Comparison of ENCODE assay signal across 1 cellular context in genomic region chr5:96129276-96129675, GRCh38.
TF ChIP-seq lines count a peak whose summit lies in the region.

No MANE protein-coding gene starts in this region.

TF ChIP-seq in WTC11, 78 proteins besides CTCF, POLR2A, EP300 and RAD21 (continued from another document):
- no peak for TF ChIP-seq JUN (CRISPR knock-in tag; IDR thresholded peaks at IDR 0.05)
- TF ChIP-seq, protein P1, sequence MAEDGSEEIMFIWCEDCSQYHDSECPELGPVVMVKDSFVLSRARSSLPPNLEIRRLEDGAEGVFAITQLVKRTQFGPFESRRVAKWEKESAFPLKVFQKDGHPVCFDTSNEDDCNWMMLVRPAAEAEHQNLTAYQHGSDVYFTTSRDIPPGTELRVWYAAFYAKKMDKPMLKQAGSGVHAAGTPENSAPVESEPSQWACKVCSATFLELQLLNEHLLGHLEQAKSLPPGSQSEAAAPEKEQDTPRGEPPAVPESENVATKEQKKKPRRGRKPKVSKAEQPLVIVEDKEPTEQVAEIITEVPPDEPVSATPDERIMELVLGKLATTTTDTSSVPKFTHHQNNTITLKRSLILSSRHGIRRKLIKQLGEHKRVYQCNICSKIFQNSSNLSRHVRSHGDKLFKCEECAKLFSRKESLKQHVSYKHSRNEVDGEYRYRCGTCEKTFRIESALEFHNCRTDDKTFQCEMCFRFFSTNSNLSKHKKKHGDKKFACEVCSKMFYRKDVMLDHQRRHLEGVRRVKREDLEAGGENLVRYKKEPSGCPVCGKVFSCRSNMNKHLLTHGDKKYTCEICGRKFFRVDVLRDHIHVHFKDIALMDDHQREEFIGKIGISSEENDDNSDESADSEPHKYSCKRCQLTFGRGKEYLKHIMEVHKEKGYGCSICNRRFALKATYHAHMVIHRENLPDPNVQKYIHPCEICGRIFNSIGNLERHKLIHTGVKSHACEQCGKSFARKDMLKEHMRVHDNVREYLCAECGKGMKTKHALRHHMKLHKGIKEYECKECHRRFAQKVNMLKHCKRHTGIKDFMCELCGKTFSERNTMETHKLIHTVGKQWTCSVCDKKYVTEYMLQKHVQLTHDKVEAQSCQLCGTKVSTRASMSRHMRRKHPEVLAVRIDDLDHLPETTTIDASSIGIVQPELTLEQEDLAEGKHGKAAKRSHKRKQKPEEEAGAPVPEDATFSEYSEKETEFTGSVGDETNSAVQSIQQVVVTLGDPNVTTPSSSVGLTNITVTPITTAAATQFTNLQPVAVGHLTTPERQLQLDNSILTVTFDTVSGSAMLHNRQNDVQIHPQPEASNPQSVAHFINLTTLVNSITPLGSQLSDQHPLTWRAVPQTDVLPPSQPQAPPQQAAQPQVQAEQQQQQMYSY (CRISPR knock-in tag; IDR thresholded peaks at IDR 0.05), result no peak
- TF ChIP-seq SMAD4 (CRISPR knock-in tag; IDR thresholded peaks at IDR 0.05), result no peak
- no peak for TF ChIP-seq ETV6 (CRISPR knock-in tag; IDR thresholded peaks at IDR 0.05)
- no peak for TF ChIP-seq TCF7 (CRISPR knock-in tag; IDR thresholded peaks at IDR 0.05; ENCODE audit: low read depth)
- TF ChIP-seq, protein P2, sequence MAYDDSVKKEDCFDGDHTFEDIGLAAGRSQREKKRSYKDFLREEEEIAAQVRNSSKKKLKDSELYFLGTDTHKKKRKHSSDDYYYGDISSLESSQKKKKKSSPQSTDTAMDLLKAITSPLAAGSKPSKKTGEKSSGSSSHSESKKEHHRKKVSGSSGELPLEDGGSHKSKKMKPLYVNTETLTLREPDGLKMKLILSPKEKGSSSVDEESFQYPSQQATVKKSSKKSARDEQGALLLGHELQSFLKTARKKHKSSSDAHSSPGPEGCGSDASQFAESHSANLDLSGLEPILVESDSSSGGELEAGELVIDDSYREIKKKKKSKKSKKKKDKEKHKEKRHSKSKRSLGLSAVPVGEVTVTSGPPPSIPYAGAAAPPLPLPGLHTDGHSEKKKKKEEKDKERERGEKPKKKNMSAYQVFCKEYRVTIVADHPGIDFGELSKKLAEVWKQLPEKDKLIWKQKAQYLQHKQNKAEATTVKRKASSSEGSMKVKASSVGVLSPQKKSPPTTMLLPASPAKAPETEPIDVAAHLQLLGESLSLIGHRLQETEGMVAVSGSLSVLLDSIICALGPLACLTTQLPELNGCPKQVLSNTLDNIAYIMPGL (CRISPR knock-in tag; IDR thresholded peaks at IDR 0.05), result no peak
- no peak for TF ChIP-seq NFE2L1 (CRISPR knock-in tag; IDR thresholded peaks at IDR 0.05)
- TF ChIP-seq NFATC4 (CRISPR knock-in tag; IDR thresholded peaks at IDR 0.05), result no peak
- no peak for TF ChIP-seq TP53 (CRISPR knock-in tag; IDR thresholded peaks at IDR 0.05)
- no peak for TF ChIP-seq EMX1 (CRISPR knock-in tag; IDR thresholded peaks at IDR 0.05)
- no peak for TF ChIP-seq TEAD1 (CRISPR knock-in tag; IDR thresholded peaks at IDR 0.05)
- TF ChIP-seq FOXJ3 (CRISPR knock-in tag; IDR thresholded peaks at IDR 0.05; ENCODE audit: borderline replicate concordance), result no peak
- no peak for TF ChIP-seq SMAD3 (CRISPR knock-in tag; IDR thresholded peaks at IDR 0.05; ENCODE audit: borderline replicate concordance)
- no peak for TF ChIP-seq TEAD4 (CRISPR knock-in tag; IDR thresholded peaks at IDR 0.05)
